ENCODE assay signal across 7 cellular contexts in genomic region chr11:66856496-66857233, GRCh38.
A peak's percentile ranks its signal among the peaks of the same experiment; 100 is the strongest.
DNase-seq lines count a peak whose midpoint lies in the region; ATAC-seq and TF ChIP-seq lines count a peak whose summit lies in the region.

Gene LRFN4, plus strand, starts transcription at chr11:66857064. Its CDS starts 681 bp downstream, at chr11:66857745.

- H4K20me1 ChIP-seq in KMS-11 (ENCODE audit: insufficient read depth): no peaks in the 10 kb centered on the region

- no peaks in the 10 kb centered on the region for H3K9me3 ChIP-seq in tibial artery

- peak; percentile 10 for ATAC-seq in GM21619 (IDR thresholded peaks at IDR 0.05; ENCODE audit: unreplicated experiment)

- H3K4me2 ChIP-seq in KMS-11: peak within 1 kb of the TSS; percentile 99

- H3K9ac ChIP-seq in KMS-11: peak within 1 kb of the TSS; percentile 88

- no peaks in the 10 kb centered on the region for H3K27me3 ChIP-seq in KMS-11 (ENCODE audit: insufficient read depth, low read depth)
- H3K27me3 ChIP-seq in tibial artery: no peaks in the 10 kb centered on the region

- peaks cover 9% of the 10 kb centered on the region; the same call in 1 of the 2 replicates for H3K79me2 ChIP-seq in KMS-11 (ENCODE audit: insufficient read depth, low read depth)

- H3K27ac ChIP-seq in KMS-11: peak within 1 kb of the TSS; percentile 75
- peak within 1 kb of the TSS; percentile 86 to 99 for H3K27ac ChIP-seq in tibial artery

- intact Hi-C loops in tibial artery (cut with DNase I; ENCODE audit: low total_unique reads): loop anchor here (10.0 kb wide), 1 partner anchor 98 kb away; the partner anchor contains the start of gene PC

- H3K36me3 ChIP-seq in KMS-11 (ENCODE audit: insufficient read depth) (no peaks in the 10 kb centered on the region), tibial artery (peaks cover 0 to 52% (median 0%) of the 10 kb centered on the region in 3 donors)

- H3K4me3 ChIP-seq in KMS-11 (IDR thresholded peaks at IDR 0.05; ENCODE audit: insufficient read depth, low read depth, low read length): no peak within 1 kb of the TSS
- H3K4me3 ChIP-seq in epithelial cell of esophagus (ENCODE audit: low read length): peak within 1 kb of the TSS; percentile 59
- H3K4me3 ChIP-seq in tibial artery: peak within 1 kb of the TSS; percentile 70 to 73

- TF ChIP-seq CTCF in KMS-11 (conservative IDR thresholded peaks at IDR 0.05; ENCODE audit: low read depth, low read length) (no peak), epithelial cell of esophagus (IDR thresholded peaks at IDR 0.05; ENCODE audit: insufficient read depth, low read depth, low read length, missing control alignments) (no peak), tibial artery (IDR thresholded peaks at IDR 0.05) (no peak)

- DNase-seq in activated CD4-positive, alpha-beta T cell treated with anti-CD3 and anti-CD28 coated beads for 48 hours: peak; percentile 62
- DNase-seq in epithelial cell of esophagus (ENCODE audit: low read depth) (peak; percentile 70), middle frontal gyrus (ENCODE audit: extremely low spot score, low spot score) (peak; percentile 26), tibial artery (no peak)

- H2AFZ ChIP-seq in KMS-11 (ENCODE audit: low read depth): peak within 1 kb of the TSS; percentile 86

- H3K4me1 ChIP-seq in KMS-11 (ENCODE audit: low read depth, poor library complexity, severe bottlenecking) (peaks cover 10% of the 10 kb centered on the region), tibial artery (peaks cover 4 to 14% (median 6%) of the 10 kb centered on the region in 4 donors)

- peak; percentile 9 for TF ChIP-seq POLR2A in GM10847 (IDR thresholded peaks at IDR 0.05; ENCODE audit: extremely low read depth, insufficient read length)

Comparison
In these comparisons a context has a peak if more than half of its experiments do, and no peak if none do; other contexts are left out.
1. DNase-seq: peak in activated CD4-positive, alpha-beta T cell treated with anti-CD3 and anti-CD28 coated beads for 48 hours (single experiment), epithelial cell of esophagus (single experiment) and middle frontal gyrus (single experiment); none in tibial artery (0 of 2).